In the genomic region with DNA sequence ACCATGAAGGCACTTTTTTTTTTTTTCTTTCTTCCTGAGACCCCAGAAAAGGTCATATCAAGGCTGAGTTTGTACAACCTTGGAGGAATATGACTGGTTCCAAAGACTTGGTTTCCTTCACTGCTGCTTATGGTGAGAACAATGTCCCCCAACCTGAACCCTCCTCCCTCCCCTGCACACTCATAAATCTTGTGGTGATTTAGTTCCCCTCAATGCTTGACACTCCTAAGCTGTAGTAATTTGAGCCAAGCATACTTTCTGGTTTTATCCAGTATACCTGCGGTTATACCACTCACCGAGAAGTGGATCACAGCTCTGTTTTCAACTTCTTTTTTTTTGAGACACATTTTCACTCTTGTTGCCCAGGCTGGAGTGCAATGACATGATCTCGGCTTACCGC, we compare ENCODE assay signal across 1 cellular context.
TF ChIP-seq lines count a peak whose summit lies in the region.

No MANE protein-coding gene starts in this region.

TF ChIP-seq in HepG2, 621 proteins besides CTCF, POLR2A, EP300 and RAD21 (continued from another document):
- TF ChIP-seq, protein P1, sequence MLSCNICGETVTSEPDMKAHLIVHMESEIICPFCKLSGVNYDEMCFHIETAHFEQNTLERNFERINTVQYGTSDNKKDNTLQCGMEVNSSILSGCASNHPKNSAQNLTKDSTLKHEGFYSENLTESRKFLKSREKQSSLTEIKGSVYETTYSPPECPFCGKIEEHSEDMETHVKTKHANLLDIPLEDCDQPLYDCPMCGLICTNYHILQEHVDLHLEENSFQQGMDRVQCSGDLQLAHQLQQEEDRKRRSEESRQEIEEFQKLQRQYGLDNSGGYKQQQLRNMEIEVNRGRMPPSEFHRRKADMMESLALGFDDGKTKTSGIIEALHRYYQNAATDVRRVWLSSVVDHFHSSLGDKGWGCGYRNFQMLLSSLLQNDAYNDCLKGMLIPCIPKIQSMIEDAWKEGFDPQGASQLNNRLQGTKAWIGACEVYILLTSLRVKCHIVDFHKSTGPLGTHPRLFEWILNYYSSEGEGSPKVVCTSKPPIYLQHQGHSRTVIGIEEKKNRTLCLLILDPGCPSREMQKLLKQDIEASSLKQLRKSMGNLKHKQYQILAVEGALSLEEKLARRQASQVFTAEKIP (CRISPR knock-in tag; IDR thresholded peaks at IDR 0.05; ENCODE audit: borderline replicate concordance), result no peak
- no peak for TF ChIP-seq KLF16 (CRISPR knock-in tag; IDR thresholded peaks at IDR 0.05)
- no peak for TF ChIP-seq ZNF749 (CRISPR knock-in tag; IDR thresholded peaks at IDR 0.05; ENCODE audit: borderline replicate concordance)
- TF ChIP-seq SMC3 (IDR thresholded peaks at IDR 0.05; ENCODE audit: low read length), result no peak
- no peak for TF ChIP-seq CENPX (CRISPR knock-in tag; IDR thresholded peaks at IDR 0.05)
- TF ChIP-seq, protein P2, sequence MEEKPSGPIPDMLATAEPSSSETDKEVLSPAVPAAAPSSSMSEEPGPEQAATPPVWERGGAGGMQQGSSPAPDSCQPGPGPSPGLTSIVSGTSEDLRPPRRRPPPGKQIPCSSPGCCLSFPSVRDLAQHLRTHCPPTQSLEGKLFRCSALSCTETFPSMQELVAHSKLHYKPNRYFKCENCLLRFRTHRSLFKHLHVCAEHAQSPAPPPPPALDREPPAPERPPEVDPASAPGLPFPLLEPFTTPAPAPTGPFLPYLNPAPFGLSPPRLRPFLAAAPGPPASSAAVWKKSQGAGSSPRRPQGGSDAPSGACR (CRISPR knock-in tag; IDR thresholded peaks at IDR 0.05), result no peak
- no peak for TF ChIP-seq ZNF484 (CRISPR knock-in tag; IDR thresholded peaks at IDR 0.05; ENCODE audit: borderline replicate concordance, low read depth)
- no peak for TF ChIP-seq PAX8 (CRISPR knock-in tag; IDR thresholded peaks at IDR 0.05; ENCODE audit: borderline replicate concordance)
- TF ChIP-seq MAFF (IDR thresholded peaks at IDR 0.05; ENCODE audit: low read depth, low read length), result no peak
- TF ChIP-seq ZNF343 (CRISPR knock-in tag; IDR thresholded peaks at IDR 0.05), result no peak
- TF ChIP-seq, protein P3, sequence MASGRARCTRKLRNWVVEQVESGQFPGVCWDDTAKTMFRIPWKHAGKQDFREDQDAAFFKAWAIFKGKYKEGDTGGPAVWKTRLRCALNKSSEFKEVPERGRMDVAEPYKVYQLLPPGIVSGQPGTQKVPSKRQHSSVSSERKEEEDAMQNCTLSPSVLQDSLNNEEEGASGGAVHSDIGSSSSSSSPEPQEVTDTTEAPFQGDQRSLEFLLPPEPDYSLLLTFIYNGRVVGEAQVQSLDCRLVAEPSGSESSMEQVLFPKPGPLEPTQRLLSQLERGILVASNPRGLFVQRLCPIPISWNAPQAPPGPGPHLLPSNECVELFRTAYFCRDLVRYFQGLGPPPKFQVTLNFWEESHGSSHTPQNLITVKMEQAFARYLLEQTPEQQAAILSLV (CRISPR knock-in tag; IDR thresholded peaks at IDR 0.05; ENCODE audit: borderline replicate concordance), result no peak
- TF ChIP-seq KIAA2018 (CRISPR knock-in tag; IDR thresholded peaks at IDR 0.05; ENCODE audit: borderline replicate concordance), result no peak
